In the genomic region with DNA sequence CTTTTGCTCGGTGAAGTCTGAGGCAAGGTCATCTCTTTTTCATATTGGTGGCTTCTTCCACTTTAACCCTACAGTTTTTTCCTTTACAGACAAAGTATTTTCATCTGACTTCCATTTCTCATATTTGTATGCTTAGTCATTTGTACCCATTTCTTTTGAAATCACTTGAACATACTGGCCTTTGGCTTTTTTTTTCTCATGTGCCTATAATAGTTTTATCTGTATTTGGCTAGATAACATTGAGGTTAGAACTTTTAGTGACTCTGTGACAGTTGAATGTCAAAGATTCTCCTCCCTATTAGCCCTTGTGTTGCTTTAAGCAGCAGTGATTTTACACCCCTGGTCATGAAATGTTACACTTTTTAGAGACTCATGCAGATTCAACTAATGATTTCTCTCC, we compare ENCODE assay signal across 26 cellular contexts. TPM values are rescaled to one million over a fixed set of nuclear protein-coding genes. Genes with fewer than 3 reads are reported as not detected.
DNase-seq lines count a peak whose midpoint lies in the region; ATAC-seq and TF ChIP-seq lines count a peak whose summit lies in the region.
"Had no signal": no experiment of that assay in that cellular context is flagged by ENCODE, and none has a peak within 500 bp of the region (broad histone marks: within the 10 kb centered on the region; RNA-seq: fewer than 3 reads in every experiment).

No MANE protein-coding gene starts in this region.

- H3K27me3 Mint-ChIP-seq in T-helper 17 cell (no peaks in the 10 kb centered on the region), chondrocyte (ENCODE audit: low read depth) (no peaks in the 10 kb centered on the region)
- H3K27me3 Mint-ChIP-seq in activated naive CD8-positive, alpha-beta T cell treated with anti-CD3 and anti-CD28 coated beads, Interleukin-2, amount 50 U/mL, for 24 hours, result no peaks in the 10 kb centered on the region

- BruUV-seq in mammary epithelial cell (replicated peaks; lab: Mats Ljungman, UMichigan), result no TSS peak

- H3K36me3 Mint-ChIP-seq in T-helper 17 cell (ENCODE audit: low read depth) (no peaks in the 10 kb centered on the region), chondrocyte (ENCODE audit: low read depth) (no peaks in the 10 kb centered on the region)
- peaks cover 75% of the 10 kb centered on the region for H3K36me3 Mint-ChIP-seq in activated naive CD8-positive, alpha-beta T cell treated with anti-CD3 and anti-CD28 coated beads, Interleukin-2, amount 50 U/mL, for 24 hours (ENCODE audit: low read depth)

- TF ChIP-seq CTCF in mammary epithelial cell (conservative IDR thresholded peaks at IDR 0.05 in 1 of 2, IDR thresholded peaks at IDR 0.05 in 1 of 2; ENCODE audit: extremely low read depth in 1 of 2, insufficient read depth in 1 of 2, low read depth in 1 of 2, low read length in 2 of 2) (no peak), breast epithelium (IDR thresholded peaks at IDR 0.05) (no peak), chondrocyte (IDR thresholded peaks at IDR 0.05) (no peak)

- peak overlapping the region; percentile 79 for H3K27ac Mint-ChIP-seq in T-helper 17 cell
- peak overlapping the region; percentile 88 for H3K27ac Mint-ChIP-seq in activated naive CD8-positive, alpha-beta T cell treated with anti-CD3 and anti-CD28 coated beads, Interleukin-2, amount 50 U/mL, for 24 hours
- no peak overlapping the region for H3K27ac Mint-ChIP-seq in chondrocyte (ENCODE audit: unreplicated experiment)

- H2AFZ ChIP-seq in mammary epithelial cell (ENCODE audit: low read depth, low read length), result peak overlapping the region; percentile 30
- H2AFZ ChIP-seq: parathyroid adenoma had no signal

- no peak for TF ChIP-seq POLR2A in breast epithelium (IDR thresholded peaks at IDR 0.05)

- WGBS in mammary epithelial cell (ENCODE audit: low coverage, missing lambda C conversion rate), result 100% methylated on average over 1 of the region's 1 CpG

- in situ Hi-C loops in mammary epithelial cell (cut with MboI; ENCODE audit: low sequenced_read_pairs in 2 of 2), result no loop called here

- H3K4me3 Mint-ChIP-seq in T-helper 17 cell (peak overlapping the region; percentile 5), chondrocyte (ENCODE audit: unreplicated experiment) (no peak overlapping the region)
- H3K4me3 Mint-ChIP-seq in activated naive CD8-positive, alpha-beta T cell treated with anti-CD3 and anti-CD28 coated beads, Interleukin-2, amount 50 U/mL, for 24 hours, result peak overlapping the region; percentile 2
- H3K4me3 Mint-ChIP-seq: neural crest cell had no signal

- no peak overlapping the region for H3K9ac ChIP-seq in mammary epithelial cell (ENCODE audit: insufficient read depth, low read length)
- H3K9ac ChIP-seq: parathyroid adenoma had no signal

- peaks cover 34% of the 10 kb centered on the region for H3K4me1 Mint-ChIP-seq in T-helper 17 cell
- H3K4me1 Mint-ChIP-seq in activated naive CD8-positive, alpha-beta T cell treated with anti-CD3 and anti-CD28 coated beads, Interleukin-2, amount 50 U/mL, for 24 hours, result peaks cover 99% of the 10 kb centered on the region
- peaks cover 19% of the 10 kb centered on the region for H3K4me1 Mint-ChIP-seq in chondrocyte (ENCODE audit: low read depth)
- H3K4me1 Mint-ChIP-seq: neural crest cell had no signal

- H3K9me3 ChIP-seq in mammary epithelial cell (replicated peaks; ENCODE audit: insufficient read depth, low read length) (no peaks in the 10 kb centered on the region), breast epithelium (no peaks in the 10 kb centered on the region), T-helper 17 cell (ENCODE audit: control insufficient read depth, low read length, poor library complexity, severe bottlenecking) (no peaks in the 10 kb centered on the region)
- H3K9me3 ChIP-seq: Peyer's patch, transverse colon had no signal

- H3K4me1 ChIP-seq in mammary epithelial cell (ENCODE audit: insufficient read depth, low read length) (peaks cover 24% of the 10 kb centered on the region), breast epithelium (no peaks in the 10 kb centered on the region)

- H3K27ac ChIP-seq in mammary epithelial cell (ENCODE audit: insufficient read depth, low read depth, low read length) (no peak overlapping the region), breast epithelium (no peak overlapping the region)
- H3K27ac ChIP-seq: C4-2B, HL-60, parathyroid adenoma, Peyer's patch, transverse colon had no signal

- H3K79me2 ChIP-seq in mammary epithelial cell (ENCODE audit: insufficient read depth, low read length), result no peaks in the 10 kb centered on the region
- H3K79me2 ChIP-seq: parathyroid adenoma had no signal

- dilution Hi-C loops in mammary epithelial cell (cut with HindIII; ENCODE audit: low sequenced_read_pairs), result no loop called here

- no peak for DNase-seq in mammary epithelial cell
- no peak for DNase-seq in breast epithelium (ENCODE audit: low spot score in 2 of 2)
- DNase-seq in T-helper 17 cell, result no peak
- DNase-seq in activated naive CD8-positive, alpha-beta T cell treated with anti-CD3 and anti-CD28 coated beads, Interleukin-2, amount 50 U/mL, for 24 hours, result no peak
- no peak for DNase-seq in midbrain (lab: John Stamatoyannopoulos, UW)
- no peak for DNase-seq in chondrocyte (ENCODE audit: low spot score)
- no peak for DNase-seq in T1000 (lab: John Stamatoyannopoulos, UW)
- DNase-seq: H7; islet precursor cell; Karpas-422; MV-4-11; NCI-H146; NCI-H510A; NK-92 treated with Interleukin-12 subunit alpha and Interleukin-12 subunit beta, amount 100 ng/mL, for 24 hours; Peyer's patch; right cardiac atrium; stimulated activated CD4-positive, alpha-beta T cell treated with anti-CD3 and anti-CD28 coated beads, Interleukin-4, amount 100 ng/mL, for 4 hours; transverse colon had no signal

- CTCF ChIA-PET in mammary epithelial cell (lab: Charles Lee; ENCODE audit: low non-redundant PET), result no interaction called here

- ATAC-seq in T-helper 17 cell (no peak), HG03565 (IDR thresholded peaks at IDR 0.05; ENCODE audit: unreplicated experiment) (no peak)
- peak; percentile 0 for ATAC-seq in activated naive CD8-positive, alpha-beta T cell treated with anti-CD3 and anti-CD28 coated beads, Interleukin-2, amount 50 U/mL, for 24 hours
- ATAC-seq: activated CD4-positive, CD25-positive, alpha-beta regulatory T cell treated with anti-CD3 and anti-CD28 coated beads, Interleukin-2, amount 50 U/mL, for 24 hours; right cardiac atrium had no signal

- no peaks in the 10 kb centered on the region for H4K20me1 ChIP-seq in mammary epithelial cell (ENCODE audit: insufficient read depth, low read length)

- intact Hi-C loops in mammary epithelial cell (cut with micrococcal nuclease) (no loop called here), breast epithelium (cut with DNase I; ENCODE audit: low total_unique reads) (no loop called here)

- H3K9me3 Mint-ChIP-seq in activated naive CD8-positive, alpha-beta T cell treated with anti-CD3 and anti-CD28 coated beads, Interleukin-2, amount 50 U/mL, for 24 hours, result no peaks in the 10 kb centered on the region
- H3K9me3 Mint-ChIP-seq in chondrocyte (ENCODE audit: low read depth), result no peaks in the 10 kb centered on the region
- H3K9me3 Mint-ChIP-seq: neural crest cell had no signal

- H3K27me3 ChIP-seq in mammary epithelial cell (ENCODE audit: insufficient read depth, low read length), result no peaks in the 10 kb centered on the region
- no peaks in the 10 kb centered on the region for H3K27me3 ChIP-seq in breast epithelium
- H3K27me3 ChIP-seq: Peyer's patch, transverse colon had no signal

- H3K4me3 ChIP-seq in mammary epithelial cell (replicated peaks in 1 of 3; ENCODE audit: insufficient read depth in 1 of 3, low read depth in 2 of 3, low read length in 3 of 3) (no peak overlapping the region), breast epithelium (no peak overlapping the region)
- H3K4me3 ChIP-seq: Peyer's patch, transverse colon had no signal

- no peak overlapping the region for H3K4me2 ChIP-seq in mammary epithelial cell (ENCODE audit: insufficient read depth, low read depth, low read length)

- no peaks in the 10 kb centered on the region for H3K36me3 ChIP-seq in mammary epithelial cell (ENCODE audit: insufficient read depth, low read length)
- H3K36me3 ChIP-seq in breast epithelium, result no peaks in the 10 kb centered on the region
- H3K36me3 ChIP-seq: Peyer's patch, transverse colon had no signal

RNA-seq across cellular contexts. Expression of a gene that starts 27.8 kb away (rescaled TPM):
- 10 to 100 TPM in 1 of 2 donors, under 1 TPM in 1; 0.38 to 11.5 TPM for total RNA-seq in mammary epithelial cell
- 0.31 TPM for polyA plus RNA-seq in mammary epithelial cell
- 1.0 TPM for polyA minus RNA-seq in mammary epithelial cell
- 1 to 10 TPM in 1 of 3 donors, under 1 TPM in 2; 0.33 to 5.1 (median 0.59) TPM for total RNA-seq in breast epithelium
- 1 to 10 TPM; 2.1 to 3.4 TPM for total RNA-seq in T-helper 17 cell
- not detected in 3 replicates for total RNA-seq in chondrocyte
- total RNA-seq: glomerular endothelial cell had no signal
- polyA plus RNA-seq: endothelial cell of umbilical vein had no signal
